In the genomic region with DNA sequence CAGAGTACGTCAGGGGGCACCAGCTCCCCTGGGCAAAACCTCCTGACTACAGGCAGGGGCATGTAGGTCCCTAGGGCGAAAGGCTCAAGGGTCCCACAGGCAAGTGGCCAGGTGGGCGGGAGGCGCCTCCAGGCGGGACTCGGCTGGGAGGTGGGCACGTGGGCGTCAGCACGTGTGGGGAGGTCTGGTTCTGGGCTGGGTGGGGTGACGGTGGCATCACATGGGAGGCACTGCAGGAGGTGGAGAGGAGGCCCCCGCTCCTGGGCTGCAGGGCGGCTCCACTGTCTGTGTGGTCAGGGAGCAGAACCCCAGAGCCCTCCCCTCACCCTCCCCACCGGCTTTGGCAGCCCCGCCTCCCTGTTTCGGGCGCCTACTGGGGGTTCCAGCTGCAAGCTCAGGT, we compare ENCODE assay signal across 17 cellular contexts. TPM values are rescaled to one million over a fixed set of nuclear protein-coding genes. Genes with fewer than 3 reads are reported as not detected.
DNase-seq lines count a peak whose midpoint lies in the region; ATAC-seq, FAIRE-seq and TF ChIP-seq lines count a peak whose summit lies in the region.
"Had no signal": no experiment of that assay in that cellular context is flagged by ENCODE, and none has a peak within 500 bp of the region (broad histone marks: within the 10 kb centered on the region; RNA-seq: fewer than 3 reads in every experiment).

No MANE protein-coding gene starts in this region.

- peak overlapping the region in 6 of 10 donors; percentile 5 to 49 (median 36) for H3K4me3 ChIP-seq in heart right ventricle
- no peak overlapping the region for H3K4me3 ChIP-seq in HEK293 (ENCODE audit: low read depth, low read length)
- peak overlapping the region; percentile 77 for H3K4me3 ChIP-seq in NB4 (ENCODE audit: low read depth, low read length)
- H3K4me3 ChIP-seq in H1 (ENCODE audit: extremely low read depth in 1 of 4, insufficient read depth in 2 of 4, low read depth in 3 of 4, low read length in 4 of 4), result no peak overlapping the region
- H3K4me3 ChIP-seq: GM23338 had no signal

- no peak overlapping the region for H3K4ac ChIP-seq in H1 (replicated peaks; ENCODE audit: insufficient read length, low read depth, low read length)

- WGBS in heart right ventricle, 2 donors, result 84 to 87% methylated on average over 13 to 16 of the region's 16 CpGs
- 94% methylated on average over 9 of the region's 16 CpGs; no CpG with 5 or more reads in 1 of the 2 experiments for WGBS in H1 (ENCODE audit: extremely low coverage in 1 of 2, insufficient coverage in 1 of 2, insufficient read length in 1 of 2, insufficient replicate concordance in 2 of 2, low coverage in 1 of 2, low lambda C conversion rate in 2 of 2, missing lambda C conversion rate in 1 of 2), 2 experiments

- H3K18ac ChIP-seq in H1 (ENCODE audit: extremely low read depth, low read length), result no peak overlapping the region

- DNase-seq in heart right ventricle (no peak), Right ventricle myocardium inferior (ENCODE audit: missing footprints) (no peak), NB4 (ENCODE audit: low read depth) (peak; percentile 96), H1 (ENCODE audit: low read depth in 1 of 2, low spot score in 2 of 2) (no peak), left colon (no peak), SIG-M5 treated with dmso at 0.1 percent for 504 hours (lab: John Stamatoyannopoulos, UW; ENCODE audit: unreplicated experiment) (no peak), T-helper 1 cell (no peak)
- DNase-seq: Caco-2; CD4-positive, alpha-beta T cell; H7 had no signal

- H3K4me1 ChIP-seq in heart right ventricle (peaks cover 0 to 12% (median 0%) of the 10 kb centered on the region in 9 donors), HEK293 (ENCODE audit: control insufficient read depth, insufficient read depth, low read length) (no peaks in the 10 kb centered on the region), H1 (replicated peaks in 1 of 4; ENCODE audit: control insufficient read depth in 3 of 4, insufficient read depth in 4 of 4, low read length in 3 of 4) (peaks cover 0 to 14% (median 8%) of the 10 kb centered on the region in 4 experiments; a peak in 6 of 7 replicates)

- ATAC-seq in heart right ventricle (no peak), Right ventricle myocardium inferior (no peak), left colon (no peak)
- ATAC-seq: HCT116 had no signal

- TF ChIP-seq CTCF in heart right ventricle (IDR thresholded peaks at IDR 0.05), result no peak
- no peak for TF ChIP-seq CTCF in HEK293 (tag by site-specific recombination; IDR thresholded peaks at IDR 0.05)
- no peak for TF ChIP-seq CTCF in NB4 (IDR thresholded peaks at IDR 0.05; ENCODE audit: low read depth, low read length)
- no peak for TF ChIP-seq CTCF in H1 (IDR thresholded peaks at IDR 0.05; ENCODE audit: control extremely low read depth in 1 of 3, insufficient read depth in 1 of 3, low read depth in 1 of 3, low read length in 3 of 3)

- H3K4me2 ChIP-seq in H1 (ENCODE audit: insufficient read depth in 1 of 2, low read depth in 2 of 2, low read length in 2 of 2), result no peak overlapping the region
- H3K4me2 ChIP-seq: GM23338 had no signal

- H3K23me2 ChIP-seq in H1 (ENCODE audit: low read depth, low read length), result no peaks in the 10 kb centered on the region

- H3K27me3 ChIP-seq in heart right ventricle (no peaks in the 10 kb centered on the region), H1 (replicated peaks in 1 of 4; ENCODE audit: control insufficient read depth in 3 of 4, extremely low read depth in 1 of 4, insufficient read depth in 3 of 4, low read length in 3 of 4) (no peaks in the 10 kb centered on the region)

- H4K91ac ChIP-seq in H1 (replicated peaks; ENCODE audit: insufficient read length, low read length), result no peak overlapping the region

- no peak overlapping the region for H2AFZ ChIP-seq in H1 (ENCODE audit: low read length)
- H2AFZ ChIP-seq: GM23338 had no signal

- no peak overlapping the region for H2BK5ac ChIP-seq in H1 (ENCODE audit: low read depth, low read length)

- no peak overlapping the region for H3K14ac ChIP-seq in H1 (ENCODE audit: insufficient read length)

- H3K23ac ChIP-seq in H1 (ENCODE audit: insufficient read length), result no peak overlapping the region

- no peak overlapping the region for H4K5ac ChIP-seq in H1 (ENCODE audit: insufficient read length, low read depth, low read length)

- intact Hi-C loops in heart right ventricle (cut with DNase I) (loop anchor here in 1 of 10 donors (2.0 kb wide), 1 partner anchor 21 kb away; no protein-coding TSS in a partner anchor), Right ventricle myocardium inferior (cut with DNase I) (no loop called here), left colon (cut with DNase I, micrococcal nuclease) (no loop called here)

- no peak overlapping the region for H2BK20ac ChIP-seq in H1 (ENCODE audit: low read length)

- H4K20me1 ChIP-seq in H1 (replicated peaks in 1 of 2; ENCODE audit: control insufficient read depth in 1 of 2, insufficient read depth in 2 of 2, low read length in 2 of 2), result no peaks in the 10 kb centered on the region

- H3K27ac ChIP-seq in heart right ventricle (peak overlapping the region in 4 of 10 donors; percentile 61 to 74 (median 71)), HEK293 (ENCODE audit: extremely low read depth, low read depth, low read length) (no peak overlapping the region), H1 (ENCODE audit: low read depth, low read length) (no peak overlapping the region)
- H3K27ac ChIP-seq: C4-2B had no signal

- TF ChIP-seq POLR2A in NB4 (IDR thresholded peaks at IDR 0.05; ENCODE audit: extremely low read depth, insufficient read length) (no peak), H1 (IDR thresholded peaks at IDR 0.05; ENCODE audit: control extremely low read depth in 1 of 2, low read depth in 2 of 2, low read length in 2 of 2) (no peak)

- no peak overlapping the region for H4K8ac ChIP-seq in H1 (ENCODE audit: extremely low read depth, insufficient read depth, low read length)

- H2BK120ac ChIP-seq in H1 (replicated peaks; ENCODE audit: low read depth, low read length), result no peak overlapping the region

- FAIRE-seq in H1 (lab: Jason Lieb, UNC), result no peak
- FAIRE-seq: D721Med, G401.6, GM12891 had no signal

- no peak overlapping the region for H3K56ac ChIP-seq in H1 (replicated peaks; ENCODE audit: insufficient read length, low read depth, low read length)

- H3K36me3 ChIP-seq in heart right ventricle (peaks cover 0 to 61% (median 3%) of the 10 kb centered on the region in 9 donors), HEK293 (ENCODE audit: control insufficient read depth in 2 of 2, insufficient read depth in 1 of 2, low read length in 2 of 2) (peaks cover 0 to 76% of the 10 kb centered on the region in 2 experiments; a peak in 1 of 3 replicates), H1 (ENCODE audit: control insufficient read depth in 2 of 4, insufficient read depth in 4 of 4, low read length in 3 of 4) (no peaks in the 10 kb centered on the region)

- no peak for TF ChIP-seq EP300 in H1 (IDR thresholded peaks at IDR 0.05; ENCODE audit: borderline replicate concordance in 1 of 2, low read depth in 2 of 2, low read length in 2 of 2)

- H3K79me2 ChIP-seq in H1 (ENCODE audit: control insufficient read depth in 1 of 2, insufficient read depth in 2 of 2, low read length in 2 of 2), result no peaks in the 10 kb centered on the region

- POLR2A ChIA-PET in HEK293 (lab: Yijun Ruan, JAX), result no interaction called here
- POLR2A ChIA-PET in H1 (lab: Charles Lee; ENCODE audit: partially characterized antibody), result interaction anchor here (1.3 to 1.4 kb wide), 2 partner anchors 30 to 51 kb away, joined by 3 to 4 read pairs; no protein-coding TSS in a partner anchor

- no peak overlapping the region for H2BK15ac ChIP-seq in H1 (ENCODE audit: low read length)

- no peaks in the 10 kb centered on the region for H3K79me1 ChIP-seq in H1 (ENCODE audit: low read depth, low read length)

- no peak overlapping the region for H3K9ac ChIP-seq in H1 (replicated peaks in 1 of 4; ENCODE audit: extremely low read depth in 1 of 4, low read depth in 3 of 4, low read length in 3 of 4)

- H3K9me3 ChIP-seq in heart right ventricle, result no peaks in the 10 kb centered on the region
- no peaks in the 10 kb centered on the region for H3K9me3 ChIP-seq in HEK293 (ENCODE audit: control insufficient read depth, insufficient read depth, low read depth, low read length)
- H3K9me3 ChIP-seq in H1 (ENCODE audit: insufficient read depth in 2 of 2, low read depth in 1 of 2, low read length in 1 of 2), result no peaks in the 10 kb centered on the region
- H3K9me3 ChIP-seq: Caco-2 had no signal

- H2AK5ac ChIP-seq in H1 (ENCODE audit: low read depth, low read length), result peak overlapping the region; percentile 24; the same call in 1 of the 2 replicates

- no peak for TF ChIP-seq RAD21 in H1 (IDR thresholded peaks at IDR 0.05 in 1 of 2, conservative IDR thresholded peaks at IDR 0.05 in 1 of 2; ENCODE audit: low read depth in 2 of 2, low read length in 2 of 2)

- CTCF ChIA-PET in HEK293 (lab: Yijun Ruan, JAX) (interaction anchor here (2.4 kb wide), 1 partner anchor 19 kb away, joined by 16 read pairs; no protein-coding TSS in a partner anchor), H1 (lab: Charles Lee; ENCODE audit: partially characterized antibody) (interaction anchor here (1.0 to 4.8 kb wide), 6 partner anchors 13 to 202 kb away, joined by 4 to 39 read pairs (median 6); no protein-coding TSS in a partner anchor)

- H2BK12ac ChIP-seq in H1 (ENCODE audit: low read depth, low read length), result no peak overlapping the region

TF ChIP-seq in HEK293, 187 proteins besides CTCF, POLR2A, EP300 and RAD21 (continues in another document):
- TF ChIP-seq HOXA7 (CRISPR knock-in tag; IDR thresholded peaks at IDR 0.05; ENCODE audit: borderline replicate concordance) (no peak), EGR2 (tag by site-specific recombination; IDR thresholded peaks at IDR 0.05; ENCODE audit: low read depth) (peak; percentile 89), ZNF555 (tag by site-specific recombination; conservative IDR thresholded peaks at IDR 0.05) (no peak)

TF ChIP-seq in H1, 55 proteins besides CTCF, POLR2A, EP300 and RAD21 (continues in another document):
- no peak for TF ChIP-seq YY1 (IDR thresholded peaks at IDR 0.05; ENCODE audit: low read depth, low read length)
- no peak for TF ChIP-seq SP4 (IDR thresholded peaks at IDR 0.05; ENCODE audit: low read length)
- no peak for TF ChIP-seq KDM1A (IDR thresholded peaks at IDR 0.05; ENCODE audit: borderline replicate concordance, low read length)
- TF ChIP-seq SP2 (IDR thresholded peaks at IDR 0.05; ENCODE audit: low read length), result no peak

RNA-seq across cellular contexts. Expression of gene ACTG1, which starts 52.7 kb away (rescaled TPM):
- 100 to 1,000 TPM; 298 to 959 (median 345) TPM for total RNA-seq in heart right ventricle
- polyA plus RNA-seq in heart right ventricle, result 1,000 to 10,000 TPM in 1 of 2 donors, 100 to 1,000 TPM in 1; 290 to 1,180 TPM
- 468 TPM for total RNA-seq in Right ventricle myocardium inferior
- 3,535 and 3,691 TPM in 2 replicates for total RNA-seq in H1 (2021; fragmentation: NEBNext Ultra II Directional; extraction: Animal tissue kit (Norgen Biotek cat#: 25700))
- 5,010 and 7,420 TPM in 2 replicates for polyA plus RNA-seq in H1 (2011; rRNA removed)
- polyA plus RNA-seq in H1 (2011; cell fraction: cytosol; rRNA removed), result 3,868 TPM
- polyA plus RNA-seq in H1 (2011; cell fraction: nucleus; rRNA removed), result 4,694 TPM
- polyA plus RNA-seq in H1 (2012, experiment 1 of 2), result 3,170 to 3,474 TPM (median 3,377 TPM) in 4 replicates
- polyA plus RNA-seq in H1 (2012, experiment 2 of 2), result 3,649 TPM
- polyA plus RNA-seq in H1 (2013, experiment 1 of 2), result 4,243 TPM
- polyA plus RNA-seq in H1 (2013, experiment 2 of 2), result 4,284 TPM
- 1,111 and 1,306 TPM in 2 replicates for polyA minus RNA-seq in H1 (2011; rRNA and poly(A)+ RNA removed)
- 1,521 TPM for polyA minus RNA-seq in H1 (2011; cell fraction: cytosol; rRNA and poly(A)+ RNA removed)
- polyA minus RNA-seq in H1 (2011; cell fraction: nucleus; rRNA and poly(A)+ RNA removed), result 1,666 TPM
- 1,000 to 10,000 TPM; 3,767 to 4,413 TPM for total RNA-seq in left colon

Comparison
In these comparisons a context has a peak if more than half of its experiments do, and no peak if none do; other contexts are left out.
1. H3K4me3 ChIP-seq: peak in heart right ventricle (6 of 10) and NB4 (single experiment); none in HEK293 (single experiment) and H1 (0 of 4).